Comparison of ENCODE assay signal across 1 cellular context in the genomic region with DNA sequence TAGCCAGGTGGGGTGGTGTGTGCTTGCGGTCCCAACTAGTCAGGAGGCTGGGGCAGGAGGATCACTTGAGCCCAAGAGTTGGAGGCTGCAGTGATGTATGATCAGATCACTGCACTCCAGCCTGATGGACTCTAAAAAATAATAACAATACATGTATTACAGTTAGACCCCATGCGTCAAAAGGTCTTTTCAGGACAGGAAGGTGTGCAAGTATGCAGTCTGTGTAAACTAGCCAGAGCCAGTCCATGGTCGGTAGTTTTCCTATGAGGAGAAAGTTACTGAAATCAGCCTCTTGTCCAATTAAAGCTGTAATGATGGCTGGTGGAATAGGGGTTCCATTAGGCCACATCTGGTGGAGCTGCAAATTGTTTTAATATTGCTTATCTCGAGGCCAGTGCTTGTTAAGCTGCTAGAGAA.
TF ChIP-seq lines count a peak whose summit lies in the region.

No MANE protein-coding gene starts in this region.

TF ChIP-seq in HepG2, 621 proteins besides CTCF, POLR2A, EP300 and RAD21 (continues in another document):
- TF ChIP-seq SOX13 (IDR thresholded peaks at IDR 0.05) (no peak), SOX13 (CRISPR knock-in tag; conservative IDR thresholded peaks at IDR 0.05 in 1 of 2, IDR thresholded peaks at IDR 0.05 in 1 of 2) (peak in 1 of 2 experiments; percentile 6; a peak in 1 of 4 replicates), BCL6 (CRISPR knock-in tag; IDR thresholded peaks at IDR 0.05) (peak; percentile 53; the same call in 1 of the 2 replicates), ZNF530 (CRISPR knock-in tag; IDR thresholded peaks at IDR 0.05; ENCODE audit: low read depth) (no peak), HOXA3 (CRISPR knock-in tag; IDR thresholded peaks at IDR 0.05) (no peak), RXRB (CRISPR knock-in tag; IDR thresholded peaks at IDR 0.05; ENCODE audit: borderline replicate concordance) (peak; percentile 88; the same call in 1 of the 2 replicates), NAIF1 (CRISPR knock-in tag; IDR thresholded peaks at IDR 0.05; ENCODE audit: borderline replicate concordance) (no peak), EZH2 (conservative IDR thresholded peaks at IDR 0.05; ENCODE audit: low read depth, low read length) (no peak), TRIM24 (CRISPR knock-in tag; IDR thresholded peaks at IDR 0.05) (no peak), SMARCC2 (IDR thresholded peaks at IDR 0.05) (no peak), SAP130 (CRISPR knock-in tag; IDR thresholded peaks at IDR 0.05; ENCODE audit: low read depth) (peak; percentile 48), ZBTB7A (CRISPR knock-in tag; IDR thresholded peaks at IDR 0.05) (no peak), HNRNPLL (IDR thresholded peaks at IDR 0.05; ENCODE audit: low read depth, low read length, poor library complexity, severe bottlenecking) (no peak), ELF1 (CRISPR knock-in tag; IDR thresholded peaks at IDR 0.05) (no peak), ZFYVE20 (CRISPR knock-in tag; IDR thresholded peaks at IDR 0.05; ENCODE audit: borderline replicate concordance, low read depth) (no peak), CCAR2 (optimal IDR thresholded peaks at IDR 0.05; ENCODE audit: low read depth, low read length) (no peak), HOXD1 (CRISPR knock-in tag; IDR thresholded peaks at IDR 0.05) (no peak), ZNF543 (CRISPR knock-in tag; IDR thresholded peaks at IDR 0.05) (no peak), REL (CRISPR knock-in tag; conservative IDR thresholded peaks at IDR 0.05) (no peak), FOXA3 (CRISPR knock-in tag; IDR thresholded peaks at IDR 0.05) (peak; percentile 49), ZNF282 (IDR thresholded peaks at IDR 0.05; ENCODE audit: partially characterized antibody) (no peak), FOXA1 (IDR thresholded peaks at IDR 0.05) (no peak), FOXA1 (CRISPR knock-in tag; IDR thresholded peaks at IDR 0.05) (peak; percentile 18; the same call in 1 of the 2 replicates)
- TF ChIP-seq, protein P1, sequence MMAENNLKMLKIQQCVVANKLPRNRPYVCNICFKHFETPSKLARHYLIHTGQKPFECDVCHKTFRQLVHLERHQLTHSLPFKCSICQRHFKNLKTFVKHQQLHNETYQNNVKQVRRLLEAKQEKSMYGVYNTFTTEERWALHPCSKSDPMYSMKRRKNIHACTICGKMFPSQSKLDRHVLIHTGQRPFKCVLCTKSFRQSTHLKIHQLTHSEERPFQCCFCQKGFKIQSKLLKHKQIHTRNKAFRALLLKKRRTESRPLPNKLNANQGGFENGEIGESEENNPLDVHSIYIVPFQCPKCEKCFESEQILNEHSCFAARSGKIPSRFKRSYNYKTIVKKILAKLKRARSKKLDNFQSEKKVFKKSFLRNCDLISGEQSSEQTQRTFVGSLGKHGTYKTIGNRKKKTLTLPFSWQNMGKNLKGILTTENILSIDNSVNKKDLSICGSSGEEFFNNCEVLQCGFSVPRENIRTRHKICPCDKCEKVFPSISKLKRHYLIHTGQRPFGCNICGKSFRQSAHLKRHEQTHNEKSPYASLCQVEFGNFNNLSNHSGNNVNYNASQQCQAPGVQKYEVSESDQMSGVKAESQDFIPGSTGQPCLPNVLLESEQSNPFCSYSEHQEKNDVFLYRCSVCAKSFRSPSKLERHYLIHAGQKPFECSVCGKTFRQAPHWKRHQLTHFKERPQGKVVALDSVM (CRISPR knock-in tag; IDR thresholded peaks at IDR 0.05), result peak; percentile 99
- TF ChIP-seq, protein P2, sequence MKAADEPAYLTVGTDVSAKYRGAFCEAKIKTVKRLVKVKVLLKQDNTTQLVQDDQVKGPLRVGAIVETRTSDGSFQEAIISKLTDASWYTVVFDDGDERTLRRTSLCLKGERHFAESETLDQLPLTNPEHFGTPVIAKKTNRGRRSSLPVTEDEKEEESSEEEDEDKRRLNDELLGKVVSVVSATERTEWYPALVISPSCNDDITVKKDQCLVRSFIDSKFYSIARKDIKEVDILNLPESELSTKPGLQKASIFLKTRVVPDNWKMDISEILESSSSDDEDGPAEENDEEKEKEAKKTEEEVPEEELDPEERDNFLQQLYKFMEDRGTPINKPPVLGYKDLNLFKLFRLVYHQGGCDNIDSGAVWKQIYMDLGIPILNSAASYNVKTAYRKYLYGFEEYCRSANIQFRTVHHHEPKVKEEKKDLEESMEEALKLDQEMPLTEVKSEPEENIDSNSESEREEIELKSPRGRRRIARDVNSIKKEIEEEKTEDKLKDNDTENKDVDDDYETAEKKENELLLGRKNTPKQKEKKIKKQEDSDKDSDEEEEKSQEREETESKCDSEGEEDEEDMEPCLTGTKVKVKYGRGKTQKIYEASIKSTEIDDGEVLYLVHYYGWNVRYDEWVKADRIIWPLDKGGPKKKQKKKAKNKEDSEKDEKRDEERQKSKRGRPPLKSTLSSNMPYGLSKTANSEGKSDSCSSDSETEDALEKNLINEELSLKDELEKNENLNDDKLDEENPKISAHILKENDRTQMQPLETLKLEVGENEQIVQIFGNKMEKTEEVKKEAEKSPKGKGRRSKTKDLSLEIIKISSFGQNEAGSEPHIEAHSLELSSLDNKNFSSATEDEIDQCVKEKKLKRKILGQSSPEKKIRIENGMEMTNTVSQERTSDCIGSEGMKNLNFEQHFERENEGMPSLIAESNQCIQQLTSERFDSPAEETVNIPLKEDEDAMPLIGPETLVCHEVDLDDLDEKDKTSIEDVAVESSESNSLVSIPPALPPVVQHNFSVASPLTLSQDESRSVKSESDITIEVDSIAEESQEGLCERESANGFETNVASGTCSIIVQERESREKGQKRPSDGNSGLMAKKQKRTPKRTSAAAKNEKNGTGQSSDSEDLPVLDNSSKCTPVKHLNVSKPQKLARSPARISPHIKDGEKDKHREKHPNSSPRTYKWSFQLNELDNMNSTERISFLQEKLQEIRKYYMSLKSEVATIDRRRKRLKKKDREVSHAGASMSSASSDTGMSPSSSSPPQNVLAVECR (CRISPR knock-in tag; IDR thresholded peaks at IDR 0.05; ENCODE audit: borderline replicate concordance), result no peak
- TF ChIP-seq, protein P3, sequence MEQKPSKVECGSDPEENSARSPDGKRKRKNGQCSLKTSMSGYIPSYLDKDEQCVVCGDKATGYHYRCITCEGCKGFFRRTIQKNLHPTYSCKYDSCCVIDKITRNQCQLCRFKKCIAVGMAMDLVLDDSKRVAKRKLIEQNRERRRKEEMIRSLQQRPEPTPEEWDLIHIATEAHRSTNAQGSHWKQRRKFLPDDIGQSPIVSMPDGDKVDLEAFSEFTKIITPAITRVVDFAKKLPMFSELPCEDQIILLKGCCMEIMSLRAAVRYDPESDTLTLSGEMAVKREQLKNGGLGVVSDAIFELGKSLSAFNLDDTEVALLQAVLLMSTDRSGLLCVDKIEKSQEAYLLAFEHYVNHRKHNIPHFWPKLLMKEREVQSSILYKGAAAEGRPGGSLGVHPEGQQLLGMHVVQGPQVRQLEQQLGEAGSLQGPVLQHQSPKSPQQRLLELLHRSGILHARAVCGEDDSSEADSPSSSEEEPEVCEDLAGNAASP (CRISPR knock-in tag; IDR thresholded peaks at IDR 0.05; ENCODE audit: borderline replicate concordance), result peak; percentile 97; the same call in 1 of the 2 replicates
- TF ChIP-seq, protein P4, sequence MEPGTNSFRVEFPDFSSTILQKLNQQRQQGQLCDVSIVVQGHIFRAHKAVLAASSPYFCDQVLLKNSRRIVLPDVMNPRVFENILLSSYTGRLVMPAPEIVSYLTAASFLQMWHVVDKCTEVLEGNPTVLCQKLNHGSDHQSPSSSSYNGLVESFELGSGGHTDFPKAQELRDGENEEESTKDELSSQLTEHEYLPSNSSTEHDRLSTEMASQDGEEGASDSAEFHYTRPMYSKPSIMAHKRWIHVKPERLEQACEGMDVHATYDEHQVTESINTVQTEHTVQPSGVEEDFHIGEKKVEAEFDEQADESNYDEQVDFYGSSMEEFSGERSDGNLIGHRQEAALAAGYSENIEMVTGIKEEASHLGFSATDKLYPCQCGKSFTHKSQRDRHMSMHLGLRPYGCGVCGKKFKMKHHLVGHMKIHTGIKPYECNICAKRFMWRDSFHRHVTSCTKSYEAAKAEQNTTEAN (CRISPR knock-in tag; conservative IDR thresholded peaks at IDR 0.05), result peak; percentile 61
- TF ChIP-seq, protein P5, sequence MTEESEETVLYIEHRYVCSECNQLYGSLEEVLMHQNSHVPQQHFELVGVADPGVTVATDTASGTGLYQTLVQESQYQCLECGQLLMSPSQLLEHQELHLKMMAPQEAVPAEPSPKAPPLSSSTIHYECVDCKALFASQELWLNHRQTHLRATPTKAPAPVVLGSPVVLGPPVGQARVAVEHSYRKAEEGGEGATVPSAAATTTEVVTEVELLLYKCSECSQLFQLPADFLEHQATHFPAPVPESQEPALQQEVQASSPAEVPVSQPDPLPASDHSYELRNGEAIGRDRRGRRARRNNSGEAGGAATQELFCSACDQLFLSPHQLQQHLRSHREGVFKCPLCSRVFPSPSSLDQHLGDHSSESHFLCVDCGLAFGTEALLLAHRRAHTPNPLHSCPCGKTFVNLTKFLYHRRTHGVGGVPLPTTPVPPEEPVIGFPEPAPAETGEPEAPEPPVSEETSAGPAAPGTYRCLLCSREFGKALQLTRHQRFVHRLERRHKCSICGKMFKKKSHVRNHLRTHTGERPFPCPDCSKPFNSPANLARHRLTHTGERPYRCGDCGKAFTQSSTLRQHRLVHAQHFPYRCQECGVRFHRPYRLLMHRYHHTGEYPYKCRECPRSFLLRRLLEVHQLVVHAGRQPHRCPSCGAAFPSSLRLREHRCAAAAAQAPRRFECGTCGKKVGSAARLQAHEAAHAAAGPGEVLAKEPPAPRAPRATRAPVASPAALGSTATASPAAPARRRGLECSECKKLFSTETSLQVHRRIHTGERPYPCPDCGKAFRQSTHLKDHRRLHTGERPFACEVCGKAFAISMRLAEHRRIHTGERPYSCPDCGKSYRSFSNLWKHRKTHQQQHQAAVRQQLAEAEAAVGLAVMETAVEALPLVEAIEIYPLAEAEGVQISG (CRISPR knock-in tag; IDR thresholded peaks at IDR 0.05), result no peak
- TF ChIP-seq, protein P6, sequence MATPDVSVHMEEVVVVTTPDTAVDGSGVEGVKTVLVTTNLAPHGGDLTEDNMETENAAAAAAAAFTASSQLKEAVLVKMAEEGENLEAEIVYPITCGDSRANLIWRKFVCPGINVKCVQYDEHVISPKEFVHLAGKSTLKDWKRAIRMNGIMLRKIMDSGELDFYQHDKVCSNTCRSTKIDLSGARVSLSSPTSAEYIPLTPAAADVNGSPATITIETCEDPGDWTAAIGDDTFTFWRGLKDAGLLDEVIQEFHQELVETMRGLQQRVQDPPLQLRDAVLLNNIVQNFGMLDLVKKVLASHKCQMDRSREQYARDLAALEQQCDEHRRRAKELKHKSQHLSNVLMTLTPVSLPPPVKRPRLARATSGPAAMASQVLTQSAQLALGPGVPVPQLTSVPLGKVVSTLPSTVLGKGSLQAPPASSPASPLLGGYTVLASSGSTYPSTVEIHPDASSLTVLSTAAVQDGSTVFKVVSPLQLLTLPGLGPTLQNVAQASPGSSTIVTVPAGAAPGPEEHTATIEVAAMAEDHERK (CRISPR knock-in tag; IDR thresholded peaks at IDR 0.05; ENCODE audit: low read depth), result no peak
- TF ChIP-seq, protein P7, sequence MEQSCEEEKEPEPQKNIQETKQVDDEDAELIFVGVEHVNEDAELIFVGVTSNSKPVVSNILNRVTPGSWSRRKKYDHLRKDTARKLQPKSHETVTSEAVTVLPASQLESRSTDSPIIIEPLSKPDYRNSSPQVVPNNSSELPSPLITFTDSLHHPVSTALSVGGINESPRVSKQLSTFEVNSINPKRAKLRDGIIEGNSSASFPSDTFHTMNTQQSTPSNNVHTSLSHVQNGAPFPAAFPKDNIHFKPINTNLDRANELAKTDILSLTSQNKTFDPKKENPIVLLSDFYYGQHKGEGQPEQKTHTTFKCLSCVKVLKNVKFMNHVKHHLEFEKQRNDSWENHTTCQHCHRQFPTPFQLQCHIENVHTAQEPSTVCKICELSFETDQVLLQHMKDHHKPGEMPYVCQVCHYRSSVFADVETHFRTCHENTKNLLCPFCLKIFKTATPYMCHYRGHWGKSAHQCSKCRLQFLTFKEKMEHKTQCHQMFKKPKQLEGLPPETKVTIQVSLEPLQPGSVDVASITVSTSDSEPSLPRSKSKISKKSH (CRISPR knock-in tag; IDR thresholded peaks at IDR 0.05; ENCODE audit: borderline replicate concordance), result no peak
- TF ChIP-seq, protein P8, sequence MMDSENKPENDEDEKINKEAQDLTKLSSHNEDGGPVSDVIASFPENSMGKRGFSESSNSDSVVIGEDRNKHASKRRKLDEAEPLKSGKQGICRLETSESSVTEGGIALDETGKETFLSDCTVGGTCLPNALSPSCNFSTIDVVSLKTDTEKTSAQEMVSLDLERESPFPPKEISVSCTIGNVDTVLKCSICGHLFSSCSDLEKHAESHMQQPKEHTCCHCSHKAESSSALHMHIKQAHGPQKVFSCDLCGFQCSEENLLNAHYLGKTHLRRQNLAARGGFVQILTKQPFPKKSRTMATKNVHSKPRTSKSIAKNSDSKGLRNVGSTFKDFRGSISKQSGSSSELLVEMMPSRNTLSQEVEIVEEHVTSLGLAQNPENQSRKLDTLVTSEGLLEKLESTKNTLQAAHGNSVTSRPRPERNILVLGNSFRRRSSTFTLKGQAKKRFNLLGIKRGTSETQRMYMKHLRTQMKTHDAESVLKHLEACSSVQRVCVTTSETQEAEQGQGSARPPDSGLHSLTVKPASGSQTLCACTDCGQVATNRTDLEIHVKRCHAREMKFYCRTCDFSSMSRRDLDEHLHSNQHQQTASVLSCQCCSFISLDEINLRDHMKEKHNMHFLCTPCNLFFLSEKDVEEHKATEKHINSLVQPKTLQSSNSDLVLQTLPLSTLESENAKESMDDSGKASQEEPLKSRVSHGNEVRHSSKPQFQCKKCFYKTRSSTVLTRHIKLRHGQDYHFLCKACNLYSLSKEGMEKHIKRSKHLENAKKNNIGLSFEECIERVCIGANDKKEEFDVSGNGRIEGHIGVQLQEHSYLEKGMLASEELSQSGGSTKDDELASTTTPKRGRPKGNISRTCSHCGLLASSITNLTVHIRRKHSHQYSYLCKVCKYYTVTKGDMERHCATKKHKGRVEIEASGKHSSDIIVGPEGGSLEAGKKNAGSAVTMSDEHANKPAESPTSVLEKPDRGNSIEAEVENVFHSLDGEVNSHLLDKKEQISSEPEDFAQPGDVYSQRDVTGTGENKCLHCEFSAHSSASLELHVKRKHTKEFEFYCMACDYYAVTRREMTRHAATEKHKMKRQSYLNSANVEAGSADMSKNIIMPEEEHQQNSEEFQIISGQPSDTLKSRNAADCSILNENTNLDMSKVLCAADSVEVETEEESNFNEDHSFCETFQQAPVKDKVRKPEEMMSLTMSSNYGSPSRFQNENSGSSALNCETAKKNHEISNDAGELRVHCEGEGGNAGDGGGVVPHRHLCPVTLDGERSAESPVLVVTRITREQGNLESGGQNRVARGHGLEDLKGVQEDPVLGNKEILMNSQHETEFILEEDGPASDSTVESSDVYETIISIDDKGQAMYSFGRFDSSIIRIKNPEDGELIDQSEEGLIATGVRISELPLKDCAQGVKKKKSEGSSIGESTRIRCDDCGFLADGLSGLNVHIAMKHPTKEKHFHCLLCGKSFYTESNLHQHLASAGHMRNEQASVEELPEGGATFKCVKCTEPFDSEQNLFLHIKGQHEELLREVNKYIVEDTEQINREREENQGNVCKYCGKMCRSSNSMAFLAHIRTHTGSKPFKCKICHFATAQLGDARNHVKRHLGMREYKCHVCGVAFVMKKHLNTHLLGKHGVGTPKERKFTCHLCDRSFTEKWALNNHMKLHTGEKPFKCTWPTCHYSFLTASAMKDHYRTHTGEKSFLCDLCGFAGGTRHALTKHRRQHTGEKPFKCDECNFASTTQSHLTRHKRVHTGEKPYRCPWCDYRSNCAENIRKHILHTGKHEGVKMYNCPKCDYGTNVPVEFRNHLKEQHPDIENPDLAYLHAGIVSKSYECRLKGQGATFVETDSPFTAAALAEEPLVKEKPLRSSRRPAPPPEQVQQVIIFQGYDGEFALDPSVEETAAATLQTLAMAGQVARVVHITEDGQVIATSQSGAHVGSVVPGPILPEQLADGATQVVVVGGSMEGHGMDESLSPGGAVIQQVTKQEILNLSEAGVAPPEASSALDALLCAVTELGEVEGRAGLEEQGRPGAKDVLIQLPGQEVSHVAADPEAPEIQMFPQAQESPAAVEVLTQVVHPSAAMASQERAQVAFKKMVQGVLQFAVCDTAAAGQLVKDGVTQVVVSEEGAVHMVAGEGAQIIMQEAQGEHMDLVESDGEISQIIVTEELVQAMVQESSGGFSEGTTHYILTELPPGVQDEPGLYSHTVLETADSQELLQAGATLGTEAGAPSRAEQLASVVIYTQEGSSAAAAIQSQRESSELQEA (CRISPR knock-in tag; IDR thresholded peaks at IDR 0.05; ENCODE audit: not compliant biosample characterization), result no peak
